19 cellular contexts compared by ENCODE assay signal in genomic region chr3:14459384-14459783, GRCh38. TPM values are rescaled to one million over a fixed set of nuclear protein-coding genes. Genes with fewer than 3 reads are reported as not detected.
DNase-seq lines count a peak whose midpoint lies in the region; ATAC-seq and TF ChIP-seq lines count a peak whose summit lies in the region.
"Had no signal": no experiment of that assay in that cellular context is flagged by ENCODE, and none has a peak within 500 bp of the region (broad histone marks: within the 10 kb centered on the region; RNA-seq: fewer than 3 reads in every experiment).

No MANE protein-coding gene starts in this region.

- no peak for TF ChIP-seq CTCF in nephron (IDR thresholded peaks at IDR 0.05; ENCODE audit: unreplicated experiment in 3 of 3)

- peaks cover 38% of the 10 kb centered on the region for H3K36me3 Mint-ChIP-seq in activated CD4-positive, alpha-beta T cell treated with anti-CD3 and anti-CD28 coated beads for 36 hours (ENCODE audit: low read depth)
- H3K36me3 Mint-ChIP-seq in stimulated activated naive CD8-positive, alpha-beta T cell treated with anti-CD3 and anti-CD28 coated beads, Interleukin-15, Interleukin-2, amounts not matched to agents 100 ng/mL and 50 ng/mL, for 24 hours (ENCODE audit: low read depth) = peaks cover 63% of the 10 kb centered on the region
- peaks cover 33% of the 10 kb centered on the region for H3K36me3 Mint-ChIP-seq in nephron (ENCODE audit: low read depth)

- no peak for DNase-seq in activated CD4-positive, alpha-beta T cell treated with anti-CD3 and anti-CD28 coated beads for 36 hours
- DNase-seq in activated CD4-positive, alpha-beta T cell treated with anti-CD3 and anti-CD28 coated beads, Interleukin-2, amount 50 U/mL, for 48 hours = no peak
- DNase-seq in stimulated activated naive CD8-positive, alpha-beta T cell treated with anti-CD3 and anti-CD28 coated beads, Interleukin-15, Interleukin-2, amounts not matched to agents 100 U/mL and 50 U/mL, for 24 hours = no peak
- no peak for DNase-seq in LoVo (ENCODE audit: low spot score)
- DNase-seq: Caco-2; CD4-positive, CD25-positive, alpha-beta regulatory T cell; EL; HFFc6; MV-4-11; NCI-H1417 treated with DMSO at 0.1 percent for 48 hours; NCI-H1930; NCI-H526 treated with DMSO at 0.1 percent for 48 hours; OCI-M1; RPMI8226 had no signal

- peak overlapping the region; percentile 70 for H3K27ac Mint-ChIP-seq in activated CD4-positive, alpha-beta T cell treated with anti-CD3 and anti-CD28 coated beads for 36 hours
- peak overlapping the region; percentile 81 for H3K27ac Mint-ChIP-seq in stimulated activated naive CD8-positive, alpha-beta T cell treated with anti-CD3 and anti-CD28 coated beads, Interleukin-15, Interleukin-2, amounts not matched to agents 100 ng/mL and 50 ng/mL, for 24 hours
- peak overlapping the region in 2 of 3 experiments; percentile 70 to 88 for H3K27ac Mint-ChIP-seq in nephron
- H3K27ac Mint-ChIP-seq: B cell had no signal

- intact Hi-C loops in activated CD4-positive, alpha-beta T cell treated with anti-CD3 and anti-CD28 coated beads for 36 hours (cut with DNase I, micrococcal nuclease) = no loop called here

- no peaks in the 10 kb centered on the region for H3K27me3 Mint-ChIP-seq in activated CD4-positive, alpha-beta T cell treated with anti-CD3 and anti-CD28 coated beads for 36 hours
- no peaks in the 10 kb centered on the region for H3K27me3 Mint-ChIP-seq in stimulated activated naive CD8-positive, alpha-beta T cell treated with anti-CD3 and anti-CD28 coated beads, Interleukin-15, Interleukin-2, amounts not matched to agents 100 ng/mL and 50 ng/mL, for 24 hours
- H3K27me3 Mint-ChIP-seq in nephron (ENCODE audit: low read depth) = peaks cover 11% of the 10 kb centered on the region
- H3K27me3 Mint-ChIP-seq: B cell; CD4-positive, CD25-positive, alpha-beta regulatory T cell had no signal

- no peaks in the 10 kb centered on the region for H3K9me3 Mint-ChIP-seq in activated CD4-positive, alpha-beta T cell treated with anti-CD3 and anti-CD28 coated beads for 36 hours (ENCODE audit: low read depth)
- H3K9me3 Mint-ChIP-seq in stimulated activated naive CD8-positive, alpha-beta T cell treated with anti-CD3 and anti-CD28 coated beads, Interleukin-15, Interleukin-2, amounts not matched to agents 100 ng/mL and 50 ng/mL, for 24 hours = no peaks in the 10 kb centered on the region
- H3K9me3 Mint-ChIP-seq in nephron = no peaks in the 10 kb centered on the region
- H3K9me3 Mint-ChIP-seq: CD4-positive, CD25-positive, alpha-beta regulatory T cell; HFFc6 had no signal

- POLR2A ChIA-PET in activated CD4-positive, alpha-beta T cell treated with anti-CD3 and anti-CD28 coated beads for 36 hours (lab: Charles Lee) = interaction anchor here (0.6 kb wide), 1 partner anchor 57 kb away, joined by 3 read pairs; the partner anchor contains the start of gene SLC6A6

- ATAC-seq in activated CD4-positive, alpha-beta T cell treated with anti-CD3 and anti-CD28 coated beads for 36 hours = no peak
- ATAC-seq in stimulated activated naive CD8-positive, alpha-beta T cell treated with anti-CD3 and anti-CD28 coated beads, Interleukin-15, Interleukin-2, amounts not matched to agents 100 U/mL and 50 U/mL, for 24 hours = no peak
- ATAC-seq in HG02623 (IDR thresholded peaks at IDR 0.05; ENCODE audit: unreplicated experiment) (no peak), HG02970 (IDR thresholded peaks at IDR 0.05; ENCODE audit: low FRiP score, unreplicated experiment) (no peak)

- H3K4me3 Mint-ChIP-seq in activated CD4-positive, alpha-beta T cell treated with anti-CD3 and anti-CD28 coated beads for 36 hours = no peak overlapping the region
- no peak overlapping the region for H3K4me3 Mint-ChIP-seq in stimulated activated naive CD8-positive, alpha-beta T cell treated with anti-CD3 and anti-CD28 coated beads, Interleukin-15, Interleukin-2, amounts not matched to agents 100 ng/mL and 50 ng/mL, for 24 hours
- H3K4me3 Mint-ChIP-seq in nephron = no peak overlapping the region
- H3K4me3 Mint-ChIP-seq: B cell; CD4-positive, CD25-positive, alpha-beta regulatory T cell; HFFc6 had no signal

- peaks cover 38% of the 10 kb centered on the region for H3K4me1 Mint-ChIP-seq in activated CD4-positive, alpha-beta T cell treated with anti-CD3 and anti-CD28 coated beads for 36 hours
- H3K4me1 Mint-ChIP-seq in stimulated activated naive CD8-positive, alpha-beta T cell treated with anti-CD3 and anti-CD28 coated beads, Interleukin-15, Interleukin-2, amounts not matched to agents 100 ng/mL and 50 ng/mL, for 24 hours (ENCODE audit: low read depth) = peaks cover 39% of the 10 kb centered on the region
- peaks cover 45% of the 10 kb centered on the region for H3K4me1 Mint-ChIP-seq in nephron

- CTCF ChIA-PET in activated CD4-positive, alpha-beta T cell treated with anti-CD3 and anti-CD28 coated beads for 36 hours (lab: Charles Lee) = interaction anchor here (0.7 to 1.5 kb wide), 9 partner anchors 8 to 256 kb away, joined by 3 to 7 read pairs (median 4); no protein-coding TSS in a partner anchor

RNA-seq across cellular contexts. Expression of gene SLC6A6, which starts 57.0 kb away (rescaled TPM):
- 10 to 100 TPM; 51.7 to 54.2 TPM for total RNA-seq in activated CD4-positive, alpha-beta T cell treated with anti-CD3 and anti-CD28 coated beads for 36 hours
